15 cellular contexts compared by ENCODE assay signal in genomic region chr1:7278827-7279752, GRCh38.
A peak's percentile ranks its signal among the peaks of the same experiment; 100 is the strongest.
DNase-seq lines count a peak whose midpoint lies in the region; ATAC-seq and TF ChIP-seq lines count a peak whose summit lies in the region.
"Had no signal": no experiment of that assay in that cellular context is flagged by ENCODE, and none has a peak within 500 bp of the region (broad histone marks: within the 10 kb centered on the region; RNA-seq: fewer than 3 reads in every experiment).

No MANE protein-coding gene starts in this region.

- H3K9me3 Mint-ChIP-seq in osteocyte (ENCODE audit: unreplicated experiment), result peaks cover 18% of the 10 kb centered on the region
- H3K9me3 Mint-ChIP-seq: natural killer cell had no signal

- no peak overlapping the region for H3K4me3 Mint-ChIP-seq in osteocyte (ENCODE audit: unreplicated experiment)
- H3K4me3 Mint-ChIP-seq: natural killer cell, T-cell had no signal

- H3K36me3 Mint-ChIP-seq in osteocyte (ENCODE audit: unreplicated experiment), result peaks cover 3% of the 10 kb centered on the region
- H3K36me3 Mint-ChIP-seq: natural killer cell, T-cell had no signal

- H3K27me3 Mint-ChIP-seq in osteocyte (ENCODE audit: unreplicated experiment), result no peaks in the 10 kb centered on the region

- H3K27ac Mint-ChIP-seq in osteocyte (ENCODE audit: unreplicated experiment), result no peak overlapping the region
- H3K27ac Mint-ChIP-seq: natural killer cell, T-cell had no signal

- H3K4me1 Mint-ChIP-seq in osteocyte (ENCODE audit: unreplicated experiment), result peaks cover 6% of the 10 kb centered on the region
- H3K4me1 Mint-ChIP-seq: natural killer cell, T-cell had no signal

- ATAC-seq in GM18517 (IDR thresholded peaks at IDR 0.05; ENCODE audit: unreplicated experiment), result no peak
- ATAC-seq: natural killer cell, T-cell had no signal

- no peak for TF ChIP-seq CTCF in osteocyte (IDR thresholded peaks at IDR 0.05)
- TF ChIP-seq CTCF in GM20000 (IDR thresholded peaks at IDR 0.05; ENCODE audit: extremely low read depth, missing control alignments), result no peak

- DNase-seq in DMS 273 (lab: John Stamatoyannopoulos, UW; ENCODE audit: unreplicated experiment) (peak; percentile 45), DMS 273 treated with DMSO at 0.1 percent for 48 hours (lab: John Stamatoyannopoulos, UW) (no peak), NCI-H345 treated with DMSO at 0.1 percent for 48 hours (lab: John Stamatoyannopoulos, UW; ENCODE audit: unreplicated experiment) (peak; percentile 73), ecto neural progenitor cell (ENCODE audit: low spot score) (peak; percentile 38), osteocyte (ENCODE audit: extremely low spot score, unreplicated experiment) (peak; percentile 62), GM20000 (ENCODE audit: low spot score) (no peak), HK-2 (ENCODE audit: unreplicated experiment) (no peak)
- DNase-seq: 8988T; activated CD4-positive, alpha-beta T cell treated with anti-CD3 and anti-CD28 coated beads, Interleukin-2, amount 50 U/mL, for 1 hour; activated gamma-delta T cell; effector CD4-positive, alpha-beta T cell; MG63; natural killer cell; T-cell had no signal

Comparison
In these comparisons a context has a peak if more than half of its experiments do, and no peak if none do; other contexts are left out.
1. DNase-seq: peak in DMS 273 (single experiment), NCI-H345 treated with DMSO at 0.1 percent for 48 hours (single experiment), ecto neural progenitor cell (single experiment) and osteocyte (single experiment); none in DMS 273 treated with DMSO at 0.1 percent for 48 hours (single experiment), GM20000 (single experiment) and HK-2 (single experiment).